In genomic region chr7:17396692-17397091, GRCh38 we compare ENCODE assay signal across 29 cellular contexts.
"Had no signal": no experiment of that assay in that cellular context is flagged by ENCODE, and none has a peak within 500 bp of the region (broad histone marks: within the 10 kb centered on the region; RNA-seq: fewer than 3 reads in every experiment).

No MANE protein-coding gene starts in this region.

- H3K36me3 Mint-ChIP-seq: neural progenitor cell had no signal

- H3K9me3 ChIP-seq: psoas muscle, thoracic aorta had no signal

- H3K27me3 ChIP-seq: dorsolateral prefrontal cortex, esophagus squamous epithelium, heart right ventricle, neural progenitor cell, tibial nerve, upper lobe of left lung had no signal

- H3K27me3 Mint-ChIP-seq: memory B cell; stimulated activated naive B cell treated with anti-CD40 and anti-IgM and Interleukin-4, amounts not matched to agents 10 μg/mL and 1 μg/mL and 100 μg/mL, for 72 hours had no signal

- DNase-seq: cerebellar nuclear complex; dorsolateral prefrontal cortex; effector CD4-positive, alpha-beta T cell; endodermal cell; esophagus squamous epithelium; foreskin melanocyte; glutamatergic neuron; heart right ventricle; hippocampal formation; left cardiac atrium; left ventricle myocardium superior; naive thymus-derived CD4-positive, alpha-beta T cell; psoas muscle; right cardiac atrium; stimulated activated CD4-positive, alpha-beta T cell treated with anti-CD3 and anti-CD28 coated beads, Interleukin-15, amount 100 ng/mL, for 24 hours; stimulated activated CD4-positive, alpha-beta T cell treated with anti-CD3 and anti-CD28 coated beads, Interleukin-2, amount 100 ng/mL, for 48 hours; stimulated activated naive B cell treated with anti-CD40 and anti-IgM and Interleukin-4, amounts not matched to agents 10 μg/mL and 1 μg/mL and 100 μg/mL, for 72 hours; upper lobe of left lung had no signal

- H3K4me3 Mint-ChIP-seq: endodermal cell; memory B cell; mesothelial cell of epicardium; naive thymus-derived CD4-positive, alpha-beta T cell; nephron; neural progenitor cell; stimulated activated naive B cell treated with anti-CD40 and anti-IgM and Interleukin-4, amounts not matched to agents 10 μg/mL and 1 μg/mL and 100 μg/mL, for 72 hours; stimulated activated naive CD8-positive, alpha-beta T cell treated with anti-CD3 and anti-CD28 coated beads, Interleukin-15, Interleukin-2, amounts not matched to agents 100 ng/mL and 50 ng/mL, for 24 hours had no signal

- ATAC-seq: heart right ventricle; left cardiac atrium; left ventricle myocardium superior; naive thymus-derived CD4-positive, alpha-beta T cell; psoas muscle; right cardiac atrium; stimulated activated naive B cell treated with anti-CD40 and anti-IgM and Interleukin-4, amounts not matched to agents 10 μg/mL and 1 μg/mL and 100 μg/mL, for 72 hours had no signal

- H3K4me1 Mint-ChIP-seq: endodermal cell, mesothelial cell of epicardium, neural progenitor cell had no signal

- H3K27ac Mint-ChIP-seq: endodermal cell; memory B cell; mesothelial cell of epicardium; naive thymus-derived CD4-positive, alpha-beta T cell; nephron; neural progenitor cell; stimulated activated naive B cell treated with anti-CD40 and anti-IgM and Interleukin-4, amounts not matched to agents 10 μg/mL and 1 μg/mL and 100 μg/mL, for 72 hours; stimulated activated naive CD8-positive, alpha-beta T cell treated with anti-CD3 and anti-CD28 coated beads, Interleukin-15, Interleukin-2, amounts not matched to agents 100 ng/mL and 50 ng/mL, for 24 hours had no signal

- H3K9ac ChIP-seq: neural progenitor cell had no signal

- FAIRE-seq: islet of Langerhans, urothelium cell line had no signal

- H3K4me3 ChIP-seq: dorsolateral prefrontal cortex, esophagus squamous epithelium, heart right ventricle, lung, neural progenitor cell, psoas muscle, skin epidermis, thoracic aorta, tibial nerve, upper lobe of left lung had no signal

- H2AFZ ChIP-seq: neural progenitor cell had no signal

- H3K4me1 ChIP-seq: esophagus squamous epithelium, neural progenitor cell, psoas muscle had no signal

- H3K27ac ChIP-seq: dorsolateral prefrontal cortex, esophagus squamous epithelium, heart right ventricle, neural progenitor cell, psoas muscle, skin epidermis, thoracic aorta, tibial nerve, upper lobe of left lung had no signal

- H3K4me2 ChIP-seq: neural progenitor cell had no signal

- H3K36me3 ChIP-seq: esophagus squamous epithelium, heart right ventricle, neural progenitor cell, thoracic aorta, upper lobe of left lung had no signal
